11 cellular contexts compared by ENCODE assay signal in the genomic region with DNA sequence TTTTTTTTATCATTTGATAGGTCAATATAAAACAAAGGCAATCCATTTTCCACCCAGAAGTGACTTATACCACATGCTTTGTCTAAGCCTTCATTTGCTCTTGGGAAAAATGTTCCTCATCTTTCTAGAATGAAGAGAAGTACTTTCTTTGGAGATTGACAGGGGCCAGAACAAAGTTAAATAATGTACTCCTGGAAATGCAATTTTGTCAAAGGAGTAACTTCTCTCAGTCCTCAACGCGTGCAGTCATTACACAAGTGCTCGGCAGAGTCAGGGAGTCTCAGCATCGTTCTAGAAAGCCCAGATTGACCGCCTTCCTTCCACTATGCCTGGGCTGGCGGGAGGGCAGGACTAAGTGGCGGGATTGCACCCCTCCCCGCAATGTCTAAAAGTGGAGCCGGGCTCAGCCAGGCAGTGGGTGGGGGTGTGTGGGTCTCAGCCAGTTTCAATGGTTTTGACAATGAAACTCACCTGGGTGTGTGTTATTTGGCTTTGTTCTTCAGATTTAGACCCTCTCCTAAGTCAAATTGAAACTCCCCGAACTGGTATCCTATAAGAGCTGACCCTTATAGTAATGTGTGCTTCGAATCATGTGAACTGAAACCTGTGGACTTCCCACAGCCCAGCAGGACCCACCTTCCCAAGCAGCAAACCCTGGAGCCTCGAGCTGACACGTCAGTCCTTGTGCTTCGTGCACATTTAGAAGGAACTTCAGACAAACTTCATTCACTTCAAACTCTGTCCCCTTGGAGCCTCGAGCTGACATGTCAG.
DNase-seq lines count a peak whose midpoint lies in the region; ATAC-seq and TF ChIP-seq lines count a peak whose summit lies in the region.
"Had no signal": no experiment of that assay in that cellular context is flagged by ENCODE, and none has a peak within 500 bp of the region (broad histone marks: within the 10 kb centered on the region; RNA-seq: fewer than 3 reads in every experiment).

No MANE protein-coding gene starts in this region.

- H2AFZ ChIP-seq in PC-3 (ENCODE audit: low read length) = no peak overlapping the region

- no peaks in the 10 kb centered on the region for H3K27me3 Mint-ChIP-seq in activated CD8-positive, alpha-beta T cell treated with anti-CD3 and anti-CD28 coated beads, Interleukin-2, amount 10 ng/mL, durations not matched to agents 7 days and 5 days (ENCODE audit: low read depth)

- CTCF ChIA-PET in activated CD8-positive, alpha-beta T cell treated with anti-CD3 and anti-CD28 coated beads, Interleukin-2, amount 10 ng/mL, durations not matched to agents 7 days and 5 days (lab: Charles Lee) = interaction anchor here (1.0 to 4.8 kb wide), 2 partner anchors 12 to 79 kb away, joined by 3 to 27 read pairs; no protein-coding TSS in a partner anchor
- CTCF ChIA-PET in PC-3 (lab: Charles Lee) = no interaction called here

- ATAC-seq in GM18517 (IDR thresholded peaks at IDR 0.05; ENCODE audit: unreplicated experiment) (peak; percentile 41), GM19468 (IDR thresholded peaks at IDR 0.05; ENCODE audit: extremely low read depth, unreplicated experiment) (peak; percentile 11), HG03025 (IDR thresholded peaks at IDR 0.05; ENCODE audit: low FRiP score, unreplicated experiment) (peak; percentile 41), PC-3 (no peak)
- ATAC-seq in activated CD8-positive, alpha-beta T cell treated with anti-CD3 and anti-CD28 coated beads, Interleukin-2, amount 10 ng/mL, durations not matched to agents 7 days and 5 days = no peak

- H3K27ac Mint-ChIP-seq in activated CD8-positive, alpha-beta T cell treated with anti-CD3 and anti-CD28 coated beads, Interleukin-2, amount 10 ng/mL, durations not matched to agents 7 days and 5 days = peak overlapping the region; percentile 63

- H3K9me3 Mint-ChIP-seq in activated CD8-positive, alpha-beta T cell treated with anti-CD3 and anti-CD28 coated beads, Interleukin-2, amount 10 ng/mL, durations not matched to agents 7 days and 5 days (ENCODE audit: insufficient read depth) = no peaks in the 10 kb centered on the region

- H3K36me3 Mint-ChIP-seq in activated CD8-positive, alpha-beta T cell treated with anti-CD3 and anti-CD28 coated beads, Interleukin-2, amount 10 ng/mL, durations not matched to agents 7 days and 5 days (ENCODE audit: low read depth) = peaks cover 7% of the 10 kb centered on the region

- BruUV-seq in PC-3 (replicated peaks; lab: Mats Ljungman, UMichigan) = no TSS peak

- H3K9me2 ChIP-seq in PC-3 (replicated peaks; ENCODE audit: low read length) = no peaks in the 10 kb centered on the region

- no peaks in the 10 kb centered on the region for H4K20me1 ChIP-seq in PC-3 (ENCODE audit: low read length)

- intact Hi-C loops in PC-3 (cut with micrococcal nuclease) = no loop called here

- H3K4me3 Mint-ChIP-seq in activated CD8-positive, alpha-beta T cell treated with anti-CD3 and anti-CD28 coated beads, Interleukin-2, amount 10 ng/mL, durations not matched to agents 7 days and 5 days = peak overlapping the region; percentile 28

- H3K4me3 ChIP-seq in PC-3 (ENCODE audit: low read length) = no peak overlapping the region

- no peak overlapping the region for H3K9ac ChIP-seq in PC-3 (ENCODE audit: low read length)

- H3K4me1 ChIP-seq in PC-3 (ENCODE audit: insufficient read depth, low read length) = peaks cover 24% of the 10 kb centered on the region

- H3K4me2 ChIP-seq in PC-3 (ENCODE audit: low read length) = no peak overlapping the region

- H3K27ac ChIP-seq in PC-3 (ENCODE audit: low read length) = no peak overlapping the region
- H3K27ac ChIP-seq: VCaP had no signal

- peaks cover 66% of the 10 kb centered on the region for H3K4me1 Mint-ChIP-seq in activated CD8-positive, alpha-beta T cell treated with anti-CD3 and anti-CD28 coated beads, Interleukin-2, amount 10 ng/mL, durations not matched to agents 7 days and 5 days (ENCODE audit: low read depth)

- POLR2A ChIA-PET in activated CD8-positive, alpha-beta T cell treated with anti-CD3 and anti-CD28 coated beads, Interleukin-2, amount 10 ng/mL, durations not matched to agents 7 days and 5 days (lab: Charles Lee) = interaction anchor here (0.7 kb wide), 1 partner anchor 17 kb away, joined by 5 read pairs; no protein-coding TSS in a partner anchor
- POLR2A ChIA-PET in PC-3 (lab: Charles Lee; ENCODE audit: unreplicated experiment) = no interaction called here

- H3K79me2 ChIP-seq in PC-3 (ENCODE audit: low read length) = no peaks in the 10 kb centered on the region

- H3F3A ChIP-seq in PC-3 (ENCODE audit: low read length, unreplicated experiment) = no peaks in the 10 kb centered on the region

- no peaks in the 10 kb centered on the region for H3K9me3 ChIP-seq in PC-3 (ENCODE audit: low read length)

- H3K36me3 ChIP-seq in PC-3 (ENCODE audit: low read depth, low read length) = no peaks in the 10 kb centered on the region

- H3K27me3 ChIP-seq in PC-3 (ENCODE audit: low read length) = no peaks in the 10 kb centered on the region

- no peak for DNase-seq in activated CD8-positive, alpha-beta T cell treated with anti-CD3 and anti-CD28 coated beads, Interleukin-2, amount 10 ng/mL, durations not matched to agents 7 days and 5 days
- DNase-seq in T-helper 9 cell (no peak), PC-3 (no peak), NAMALWA (ENCODE audit: low spot score) (no peak)
- no peak for DNase-seq in stimulated activated CD4-positive, alpha-beta T cell treated with anti-CD3 and anti-CD28 coated beads, Interleukin-2, amount 100 ng/mL, for 48 hours
- DNase-seq: RPMI8226, trophoblast cell had no signal

- TF ChIP-seq CTCF in PC-3 (conservative IDR thresholded peaks at IDR 0.05; ENCODE audit: low read depth, low read length) = no peak

Comparison
In these comparisons a context has a peak if more than half of its experiments do, and no peak if none do; other contexts are left out.
1. ATAC-seq: peak in GM18517 (single experiment), GM19468 (single experiment) and HG03025 (single experiment); none in activated CD8-positive, alpha-beta T cell treated with anti-CD3 and anti-CD28 coated beads, Interleukin-2, amount 10 ng/mL, durations not matched to agents 7 days and 5 days (single experiment) and PC-3 (single experiment).